Comparison of ENCODE assay signal across 12 cellular contexts in genomic region chr4:38820329-38821061, GRCh38. TPM values are rescaled to one million over a fixed set of nuclear protein-coding genes. Genes with fewer than 3 reads are reported as not detected.
DNase-seq lines count a peak whose midpoint lies in the region; ATAC-seq and TF ChIP-seq lines count a peak whose summit lies in the region.
"Had no signal": no experiment of that assay in that cellular context is flagged by ENCODE, and none has a peak within 500 bp of the region (broad histone marks: within the 10 kb centered on the region; RNA-seq: fewer than 3 reads in every experiment).

No MANE protein-coding gene starts in this region.

- no peaks in the 10 kb centered on the region for H4K20me1 ChIP-seq in PC-9 (ENCODE audit: insufficient read depth)

- no peak overlapping the region for H3K9ac ChIP-seq in endodermal cell (ENCODE audit: extremely low read depth, low read length, poor library complexity, severe bottlenecking)

- H3K4me3 Mint-ChIP-seq in CD14-positive monocyte (no peak overlapping the region), endodermal cell (no peak overlapping the region)
- peak overlapping the region in 1 of 8 donors; percentile 1 for H3K4me3 Mint-ChIP-seq in CD4-positive, alpha-beta memory T cell
- H3K4me3 Mint-ChIP-seq: naive thymus-derived CD8-positive, alpha-beta T cell had no signal

- H3K27ac ChIP-seq in PC-9 (peak overlapping the region; percentile 87), tibial nerve (peak overlapping the region in 2 of 4 donors; percentile 7 to 32), lower lobe of right lung (no peak overlapping the region), endodermal cell (ENCODE audit: low read depth, low read length) (no peak overlapping the region)
- H3K27ac ChIP-seq in CD4-positive, alpha-beta memory T cell (ENCODE audit: low read depth, low read length), result no peak overlapping the region

- TF ChIP-seq EP300 in tibial nerve (IDR thresholded peaks at IDR 0.05), result peak in 1 of 2 donors; percentile 7

- peaks cover 12 to 22% (median 15%) of the 10 kb centered on the region in 7 donors for H3K9me3 Mint-ChIP-seq in CD14-positive monocyte
- H3K9me3 Mint-ChIP-seq in endodermal cell, result peaks cover 13% of the 10 kb centered on the region
- H3K9me3 Mint-ChIP-seq in CD4-positive, alpha-beta memory T cell, result peaks cover 0 to 22% (median 13%) of the 10 kb centered on the region in 8 donors

- ATAC-seq in GM18909 (IDR thresholded peaks at IDR 0.05; ENCODE audit: poor library complexity, unreplicated experiment) (peak; percentile 52), HG02852 (IDR thresholded peaks at IDR 0.05; ENCODE audit: unreplicated experiment) (peak; percentile 42), lower lobe of right lung (no peak)
- ATAC-seq: naive thymus-derived CD8-positive, alpha-beta T cell had no signal

- H3K4me1 Mint-ChIP-seq in CD14-positive monocyte (peaks cover 40% of the 10 kb centered on the region), endodermal cell (no peaks in the 10 kb centered on the region)
- H3K4me1 Mint-ChIP-seq in CD4-positive, alpha-beta memory T cell, result peaks cover 12 to 20% (median 16%) of the 10 kb centered on the region in 4 donors

- peaks cover 15% of the 10 kb centered on the region for H3F3A ChIP-seq in PC-9 (ENCODE audit: insufficient read depth, low read depth)

- no peaks in the 10 kb centered on the region for H3K9me2 ChIP-seq in PC-9 (ENCODE audit: insufficient read depth)

- BruUV-seq in PC-9 (replicated peaks; lab: Mats Ljungman, UMichigan), result no TSS peak

- no peak for TF ChIP-seq POLR2A in tibial nerve (IDR thresholded peaks at IDR 0.05)

- H3K4me3 ChIP-seq in PC-9, result no peak overlapping the region
- no peak overlapping the region for H3K4me3 ChIP-seq in tibial nerve
- H3K4me3 ChIP-seq in lower lobe of right lung, result no peak overlapping the region
- no peak overlapping the region for H3K4me3 ChIP-seq in endodermal cell (ENCODE audit: low read length)
- no peak overlapping the region for H3K4me3 ChIP-seq in CD4-positive, alpha-beta memory T cell (ENCODE audit: low read length in 2 of 2)

- H3K27me3 Mint-ChIP-seq in CD14-positive monocyte (ENCODE audit: low read depth in 3 of 3), result peaks cover 0 to 2% (median 2%) of the 10 kb centered on the region in 3 donors
- H3K27me3 Mint-ChIP-seq in endodermal cell (ENCODE audit: insufficient read depth), result peaks cover 6% of the 10 kb centered on the region
- no peaks in the 10 kb centered on the region for H3K27me3 Mint-ChIP-seq in CD4-positive, alpha-beta memory T cell
- H3K27me3 Mint-ChIP-seq: naive thymus-derived CD8-positive, alpha-beta T cell had no signal

- H3K9me3 ChIP-seq in PC-9 (ENCODE audit: insufficient read depth, low read depth) (no peaks in the 10 kb centered on the region; the same call in 1 of the 2 replicates), tibial nerve (peaks cover 0 to 2% (median 0%) of the 10 kb centered on the region in 4 donors), lower lobe of right lung (peaks cover 5% of the 10 kb centered on the region), endodermal cell (ENCODE audit: control insufficient read depth, low read length) (peaks cover 6% of the 10 kb centered on the region)
- H3K9me3 ChIP-seq in CD4-positive, alpha-beta memory T cell (ENCODE audit: control insufficient read depth in 1 of 2, low read length in 2 of 2), result peaks cover 0 to 4% of the 10 kb centered on the region in 2 donors

- CTCF ChIA-PET in PC-9 (lab: Charles Lee), result interaction anchor here (1.8 kb wide), 1 partner anchor 38 kb away, joined by 4 read pairs; the partner anchor contains the start of gene TLR10
- CTCF ChIA-PET in CD4-positive, alpha-beta memory T cell (lab: Charles Lee; ENCODE audit: partially characterized antibody), result interaction anchor here (1.7 kb wide), 1 partner anchor 38 kb away, joined by 5 read pairs; the partner anchor contains the start of gene TLR10

- intact Hi-C loops in CD14-positive monocyte (cut with micrococcal nuclease) (no loop called here), PC-9 (cut with micrococcal nuclease; ENCODE audit: unreplicated experiment) (no loop called here), lower lobe of right lung (cut with DNase I) (no loop called here)
- intact Hi-C loops in CD4-positive, alpha-beta memory T cell (cut with micrococcal nuclease), result no loop called here

- H3K27ac Mint-ChIP-seq in CD14-positive monocyte (peak overlapping the region; percentile 64 to 83 (median 70)), endodermal cell (no peak overlapping the region)
- peak overlapping the region in 1 of 7 donors; percentile 25 for H3K27ac Mint-ChIP-seq in CD4-positive, alpha-beta memory T cell

- H3K36me3 ChIP-seq in PC-9 (ENCODE audit: low read depth), result no peaks in the 10 kb centered on the region
- no peaks in the 10 kb centered on the region for H3K36me3 ChIP-seq in tibial nerve
- no peaks in the 10 kb centered on the region for H3K36me3 ChIP-seq in lower lobe of right lung
- H3K36me3 ChIP-seq in endodermal cell (ENCODE audit: control insufficient read depth, insufficient read depth, low read length), result no peaks in the 10 kb centered on the region
- no peaks in the 10 kb centered on the region for H3K36me3 ChIP-seq in CD4-positive, alpha-beta memory T cell (ENCODE audit: insufficient read depth, low read length)

- H3K4me1 ChIP-seq in PC-9 (replicated peaks; ENCODE audit: insufficient read depth) (peaks cover 33% of the 10 kb centered on the region), tibial nerve (peaks cover 0 to 21% (median 6%) of the 10 kb centered on the region in 4 donors), lower lobe of right lung (no peaks in the 10 kb centered on the region), endodermal cell (ENCODE audit: control insufficient read depth, insufficient read depth, low read length) (no peaks in the 10 kb centered on the region)
- peaks cover 17% of the 10 kb centered on the region for H3K4me1 ChIP-seq in CD4-positive, alpha-beta memory T cell (ENCODE audit: insufficient read depth, low read length)

- H3K79me2 ChIP-seq in PC-9 (ENCODE audit: low read depth), result no peaks in the 10 kb centered on the region

- TF ChIP-seq CTCF in CD14-positive monocyte (IDR thresholded peaks at IDR 0.05) (no peak), PC-9 (conservative IDR thresholded peaks at IDR 0.05) (no peak), tibial nerve (IDR thresholded peaks at IDR 0.05) (no peak), lower lobe of right lung (IDR thresholded peaks at IDR 0.05) (no peak), endodermal cell (conservative IDR thresholded peaks at IDR 0.05) (no peak)

- peak overlapping the region; percentile 55 for H3K4me2 ChIP-seq in PC-9

- DNase-seq in CD14-positive monocyte (ENCODE audit: low spot score) (no peak), PC-9 (no peak), tibial nerve (ENCODE audit: low spot score in 2 of 2) (no peak), lower lobe of right lung (no peak), endodermal cell (no peak)
- DNase-seq in CD4-positive, alpha-beta memory T cell, result no peak
- DNase-seq: MV-4-11; naive thymus-derived CD8-positive, alpha-beta T cell; NCI-H774; stimulated activated naive CD4-positive, alpha-beta T cell had no signal

- H3K36me3 Mint-ChIP-seq in CD14-positive monocyte (peaks cover 29 to 31% of the 10 kb centered on the region in 2 donors), endodermal cell (ENCODE audit: low read depth) (no peaks in the 10 kb centered on the region)
- peaks cover 2 to 27% of the 10 kb centered on the region in 2 donors for H3K36me3 Mint-ChIP-seq in CD4-positive, alpha-beta memory T cell

- H3K27me3 ChIP-seq in PC-9 (ENCODE audit: insufficient read depth, low read depth) (no peaks in the 10 kb centered on the region), tibial nerve (no peaks in the 10 kb centered on the region), lower lobe of right lung (ENCODE audit: low read depth) (no peaks in the 10 kb centered on the region), endodermal cell (ENCODE audit: control insufficient read depth, insufficient read depth, low read length, poor library complexity, severe bottlenecking) (no peaks in the 10 kb centered on the region)
- no peaks in the 10 kb centered on the region for H3K27me3 ChIP-seq in CD4-positive, alpha-beta memory T cell (ENCODE audit: insufficient read depth, low read length)

- POLR2A ChIA-PET in PC-9 (lab: Charles Lee; ENCODE audit: unreplicated experiment), result no interaction called here
- POLR2A ChIA-PET in CD4-positive, alpha-beta memory T cell (lab: Charles Lee; ENCODE audit: partially characterized antibody), result no interaction called here

- WGBS in tibial nerve, 2 donors, result 55 to 63% methylated on average over 4 of the region's 4 CpGs
- WGBS in endodermal cell (ENCODE audit: insufficient coverage in 1 of 2, insufficient read length in 1 of 2), 2 experiments, result 86 to 92% methylated on average over 2 to 4 of the region's 4 CpGs

- H2AFZ ChIP-seq in PC-9, result no peak overlapping the region

RNA-seq across cellular contexts. Expression of gene TLR1, which starts 15.9 kb away (rescaled TPM):
- 100 to 1,000 TPM in 1 of 2 donors, 10 to 100 TPM in 1; 62.2 to 117 TPM for polyA plus RNA-seq in CD14-positive monocyte
- total RNA-seq in PC-9 (2021) (3.0 and 3.9 TPM in 2 replicates), tibial nerve (10 to 100 TPM; 15.7 to 29.7 (median 22.8) TPM), lower lobe of right lung (35.3 TPM), endodermal cell (under 1 TPM in 1 of 2 donors, not detected in 1; 0.09 TPM)
- not detected for polyA plus RNA-seq in endodermal cell (2013, experiment 1 of 2)
- not detected for polyA plus RNA-seq in endodermal cell (2013, experiment 2 of 2)
- 10 to 100 TPM; 20.6 to 24.3 TPM for total RNA-seq in CD4-positive, alpha-beta memory T cell
- 10 to 100 TPM; 16.2 to 19.2 TPM for polyA plus RNA-seq in CD4-positive, alpha-beta memory T cell

RNA-seq across cellular contexts. Expression of gene TLR6, which starts 36.1 kb away (rescaled TPM):
- 10 to 100 TPM in 1 of 2 donors, 1 to 10 TPM in 1; 7.7 to 11.5 TPM for polyA plus RNA-seq in CD14-positive monocyte
- total RNA-seq in PC-9 (2021) (7.9 and 9.3 TPM in 2 replicates), tibial nerve (1 to 10 TPM; 4.2 to 8.6 (median 5.2) TPM), lower lobe of right lung (12.4 TPM), endodermal cell (under 1 TPM; 0.13 to 0.53 TPM)
- polyA plus RNA-seq in endodermal cell (2013, experiment 1 of 2), result not detected
- 0.04 TPM for polyA plus RNA-seq in endodermal cell (2013, experiment 2 of 2)
- total RNA-seq in CD4-positive, alpha-beta memory T cell, result 1 to 10 TPM; 7.3 to 7.7 TPM
- under 1 TPM; 0.03 to 0.89 TPM for polyA plus RNA-seq in CD4-positive, alpha-beta memory T cell

RNA-seq across cellular contexts. Expression of gene TLR10, which starts 37.7 kb away (rescaled TPM):
- 1 to 10 TPM; 1.1 to 1.2 TPM for polyA plus RNA-seq in CD14-positive monocyte
- total RNA-seq in PC-9 (2021) (not detected in 2 replicates), tibial nerve (under 1 TPM in 2 of 4 donors, not detected in 2; under 0.01 to 0.22 TPM), lower lobe of right lung (1.2 TPM), endodermal cell (not detected)
- not detected for polyA plus RNA-seq in endodermal cell (2013, experiment 1 of 2)
- polyA plus RNA-seq in endodermal cell (2013, experiment 2 of 2), result not detected
- total RNA-seq in CD4-positive, alpha-beta memory T cell, result under 1 TPM; 0.20 to 0.28 TPM
- 1 to 10 TPM in 1 of 2 donors, not detected in 1; 1.1 TPM for polyA plus RNA-seq in CD4-positive, alpha-beta memory T cell

RNA-seq across cellular contexts. Expression of gene FAM114A1, which starts 47.1 kb away (rescaled TPM):
- polyA plus RNA-seq in CD14-positive monocyte, result 1 to 10 TPM; 3.2 to 4.1 TPM
- total RNA-seq in PC-9 (2021), result 73.7 and 80.4 TPM in 2 replicates
- total RNA-seq in tibial nerve, result 100 to 1,000 TPM in 2 of 4 donors, 10 to 100 TPM in 2; 70.4 to 111 (median 98.2) TPM
- total RNA-seq in lower lobe of right lung, result 41.6 TPM
- total RNA-seq in endodermal cell, result 10 to 100 TPM; 19.3 to 39.3 TPM
- polyA plus RNA-seq in endodermal cell (2013, experiment 1 of 2), result 17.2 TPM
- 17.8 TPM for polyA plus RNA-seq in endodermal cell (2013, experiment 2 of 2)
- under 1 TPM; 0.09 to 0.44 TPM for total RNA-seq in CD4-positive, alpha-beta memory T cell
- polyA plus RNA-seq in CD4-positive, alpha-beta memory T cell, result under 1 TPM in 1 of 2 donors, not detected in 1; 0.64 TPM
- polyA plus RNA-seq: naive thymus-derived CD8-positive, alpha-beta T cell had no signal

Comparison
In these comparisons a context has a peak if more than half of its experiments do, and no peak if none do; other contexts are left out.
1. ATAC-seq: peak in GM18909 (single experiment) and HG02852 (single experiment); none in lower lobe of right lung (0 of 2).